Comparison of ENCODE assay signal across 1 cellular context in the genomic region with DNA sequence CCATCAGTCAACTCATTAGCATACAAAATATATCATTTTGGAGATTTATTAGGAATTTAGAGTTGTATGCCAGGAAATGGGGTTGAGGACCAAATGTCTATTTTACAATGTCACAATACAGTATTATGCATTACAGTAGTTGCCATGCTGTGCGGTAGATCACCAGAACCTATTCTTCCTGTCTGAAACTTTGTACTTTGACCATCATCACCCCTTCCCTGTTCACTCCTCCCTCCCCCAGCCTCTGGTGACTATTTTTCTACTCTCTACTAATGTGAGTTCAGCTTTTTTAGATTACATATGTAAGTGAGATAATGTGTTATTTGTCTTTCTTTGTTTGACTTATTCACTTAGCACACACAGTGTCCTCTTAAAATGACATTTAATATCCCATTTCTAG.
TF ChIP-seq lines count a peak whose summit lies in the region.

No MANE protein-coding gene starts in this region.

TF ChIP-seq in HepG2, 621 proteins besides CTCF, POLR2A, EP300 and RAD21 (continued from another document):
- no peak for TF ChIP-seq ZNF18 (CRISPR knock-in tag; IDR thresholded peaks at IDR 0.05; ENCODE audit: insufficient replicate concordance)
- TF ChIP-seq, protein P1, sequence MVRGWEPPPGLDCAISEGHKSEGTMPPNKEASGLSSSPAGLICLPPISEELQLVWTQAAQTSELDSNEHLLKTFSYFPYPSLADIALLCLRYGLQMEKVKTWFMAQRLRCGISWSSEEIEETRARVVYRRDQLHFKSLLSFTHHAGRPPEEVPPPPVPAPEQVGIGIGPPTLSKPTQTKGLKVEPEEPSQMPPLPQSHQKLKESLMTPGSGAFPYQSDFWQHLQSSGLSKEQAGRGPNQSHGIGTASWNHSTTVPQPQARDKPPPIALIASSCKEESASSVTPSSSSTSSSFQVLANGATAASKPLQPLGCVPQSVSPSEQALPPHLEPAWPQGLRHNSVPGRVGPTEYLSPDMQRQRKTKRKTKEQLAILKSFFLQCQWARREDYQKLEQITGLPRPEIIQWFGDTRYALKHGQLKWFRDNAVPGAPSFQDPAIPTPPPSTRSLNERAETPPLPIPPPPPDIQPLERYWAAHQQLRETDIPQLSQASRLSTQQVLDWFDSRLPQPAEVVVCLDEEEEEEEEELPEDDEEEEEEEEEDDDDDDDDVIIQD (CRISPR knock-in tag; IDR thresholded peaks at IDR 0.05; ENCODE audit: low read depth): peak; percentile 39; the same call in 1 of the 2 replicates
- TF ChIP-seq BCL6 (CRISPR knock-in tag; IDR thresholded peaks at IDR 0.05): peak; percentile 23; the same call in 1 of the 2 replicates
